In genomic region chr2:48991415-48992131, GRCh38 we compare ENCODE assay signal across 17 cellular contexts.
A peak's percentile ranks its signal among the peaks of the same experiment; 100 is the strongest.
DNase-seq lines count a peak whose midpoint lies in the region; ATAC-seq, FAIRE-seq and TF ChIP-seq lines count a peak whose summit lies in the region.
"Had no signal": no experiment of that assay in that cellular context is flagged by ENCODE, and none has a peak within 500 bp of the region (broad histone marks: within the 10 kb centered on the region; RNA-seq: fewer than 3 reads in every experiment).

No MANE protein-coding gene starts in this region.

- TF ChIP-seq CTCF in type B pancreatic cell (conservative IDR thresholded peaks at IDR 0.05) (no peak), PC-9 (conservative IDR thresholded peaks at IDR 0.05) (no peak)

- no peaks in the 10 kb centered on the region for H3K27me3 ChIP-seq in PC-9 (ENCODE audit: insufficient read depth, low read depth)
- H3K27me3 ChIP-seq: upper lobe of left lung had no signal

- H3K79me2 ChIP-seq in PC-9 (ENCODE audit: low read depth): no peaks in the 10 kb centered on the region

- H3K4me3 Mint-ChIP-seq in type B pancreatic cell: no peak overlapping the region
- H3K4me3 Mint-ChIP-seq: activated naive CD8-positive, alpha-beta T cell treated with anti-CD3 and anti-CD28 coated beads, Interleukin-2, amount 50 U/mL, for 24 hours had no signal

- no peak overlapping the region for H3K4me3 ChIP-seq in PC-9
- H3K4me3 ChIP-seq: upper lobe of left lung had no signal

- POLR2A ChIA-PET in PC-9 (lab: Charles Lee; ENCODE audit: unreplicated experiment): no interaction called here

- no peaks in the 10 kb centered on the region for H3K4me1 ChIP-seq in PC-9 (replicated peaks; ENCODE audit: insufficient read depth)
- H3K4me1 ChIP-seq: upper lobe of left lung had no signal

- no peaks in the 10 kb centered on the region for H4K20me1 ChIP-seq in PC-9 (ENCODE audit: insufficient read depth)

- H3K27ac ChIP-seq in PC-9: no peak overlapping the region
- H3K27ac ChIP-seq: epithelial cell of prostate, HL-60, upper lobe of left lung had no signal

- H3K9me3 Mint-ChIP-seq in type B pancreatic cell: peaks cover 7% of the 10 kb centered on the region
- H3K9me3 Mint-ChIP-seq: activated naive CD8-positive, alpha-beta T cell treated with anti-CD3 and anti-CD28 coated beads, Interleukin-2, amount 50 U/mL, for 24 hours had no signal

- CTCF ChIA-PET in PC-9 (lab: Charles Lee): no interaction called here

- ATAC-seq in GM19395 (IDR thresholded peaks at IDR 0.05; ENCODE audit: unreplicated experiment): peak; percentile 58
- peak; percentile 58 for ATAC-seq in HG02759 (IDR thresholded peaks at IDR 0.05; ENCODE audit: unreplicated experiment)
- ATAC-seq in HG03354 (IDR thresholded peaks at IDR 0.05; ENCODE audit: poor library complexity, severe bottlenecking, unreplicated experiment): peak; percentile 69
- no peak for ATAC-seq in left ventricle myocardium superior
- ATAC-seq: activated naive CD8-positive, alpha-beta T cell treated with anti-CD3 and anti-CD28 coated beads, Interleukin-2, amount 50 U/mL, for 24 hours had no signal

- no peaks in the 10 kb centered on the region for H3K9me3 ChIP-seq in PC-9 (ENCODE audit: insufficient read depth, low read depth)
- H3K9me3 ChIP-seq: upper lobe of left lung had no signal

- no peak overlapping the region for H3K4me2 ChIP-seq in PC-9

- BruUV-seq in PC-9 (replicated peaks; lab: Mats Ljungman, UMichigan): no TSS peak

- H3K27me3 Mint-ChIP-seq in type B pancreatic cell: no peaks in the 10 kb centered on the region
- H3K27me3 Mint-ChIP-seq: activated naive CD8-positive, alpha-beta T cell treated with anti-CD3 and anti-CD28 coated beads, Interleukin-2, amount 50 U/mL, for 24 hours had no signal

- no peaks in the 10 kb centered on the region for H3F3A ChIP-seq in PC-9 (ENCODE audit: insufficient read depth, low read depth)

- H3K9me2 ChIP-seq in PC-9 (ENCODE audit: insufficient read depth): no peaks in the 10 kb centered on the region

- no peak overlapping the region for H3K27ac Mint-ChIP-seq in type B pancreatic cell
- H3K27ac Mint-ChIP-seq: activated naive CD8-positive, alpha-beta T cell treated with anti-CD3 and anti-CD28 coated beads, Interleukin-2, amount 50 U/mL, for 24 hours had no signal

- no peak overlapping the region for H2AFZ ChIP-seq in PC-9

- no peaks in the 10 kb centered on the region for H3K36me3 Mint-ChIP-seq in type B pancreatic cell

- no peak for FAIRE-seq in GM12891 (lab: Jason Lieb, UNC)
- FAIRE-seq: A204.1, G401.6 had no signal

- intact Hi-C loops in left ventricle myocardium superior (cut with micrococcal nuclease) (no loop called here), PC-9 (cut with micrococcal nuclease; ENCODE audit: unreplicated experiment) (no loop called here)

- DNase-seq in GM12891 (ENCODE audit: insufficient read length, low spot score): no peak
- no peak for DNase-seq in left ventricle myocardium superior
- no peak for DNase-seq in type B pancreatic cell (ENCODE audit: extremely low spot score, unreplicated experiment)
- no peak for DNase-seq in PC-9
- DNase-seq in cerebellum (ENCODE audit: low spot score): no peak
- DNase-seq: activated naive CD8-positive, alpha-beta T cell treated with anti-CD3 and anti-CD28 coated beads, Interleukin-2, amount 50 U/mL, for 24 hours; glutamatergic neuron; Karpas-422; NCI-H2029; upper lobe of left lung had no signal

- H3K4me1 Mint-ChIP-seq in type B pancreatic cell (ENCODE audit: unreplicated experiment): peaks cover 6% of the 10 kb centered on the region
- H3K4me1 Mint-ChIP-seq: activated naive CD8-positive, alpha-beta T cell treated with anti-CD3 and anti-CD28 coated beads, Interleukin-2, amount 50 U/mL, for 24 hours had no signal

- H3K36me3 ChIP-seq in PC-9 (ENCODE audit: low read depth): no peaks in the 10 kb centered on the region
- H3K36me3 ChIP-seq: upper lobe of left lung had no signal

- TF ChIP-seq POLR2A in GM12891 (IDR thresholded peaks at IDR 0.05; ENCODE audit: low read depth, low read length): no peak

TF ChIP-seq in GM12891, 5 proteins besides CTCF, POLR2A, EP300 and RAD21:
- TF ChIP-seq SPI1 (IDR thresholded peaks at IDR 0.05; ENCODE audit: low read depth, low read length): peak; percentile 92
- TF ChIP-seq TAF1 (IDR thresholded peaks at IDR 0.05; ENCODE audit: low read depth, low read length): no peak
